Comparison of ENCODE assay signal across 21 cellular contexts in the genomic region with DNA sequence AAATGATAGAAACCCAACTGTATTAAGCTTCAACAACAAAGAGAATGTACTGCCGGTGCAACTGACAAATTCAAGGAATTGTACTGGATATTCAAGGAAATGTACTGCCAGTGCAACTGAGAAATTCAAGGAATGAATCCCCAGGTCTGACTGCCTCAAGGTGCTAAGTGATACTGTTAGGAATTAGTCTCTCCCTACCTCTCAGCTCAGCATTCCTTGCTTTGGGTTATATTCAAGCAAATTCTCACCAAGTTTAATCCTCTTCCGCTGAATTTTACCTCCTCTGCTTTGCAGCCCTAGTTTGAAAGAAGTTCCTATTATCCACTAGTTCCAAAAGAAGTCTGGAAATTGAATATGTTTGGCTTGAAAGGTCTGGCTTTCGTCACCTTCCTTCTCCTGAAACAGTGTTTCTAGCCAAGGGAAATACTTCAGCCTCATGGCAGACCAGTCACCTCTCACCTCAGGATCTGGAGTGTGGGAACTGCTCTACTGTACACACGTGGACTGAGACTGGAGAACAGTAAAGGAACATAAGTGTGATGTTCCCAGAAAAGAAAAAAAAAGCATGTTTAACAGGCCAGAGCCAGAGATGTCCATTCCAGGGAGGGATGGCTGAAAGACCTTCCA.
"Had no signal": no experiment of that assay in that cellular context is flagged by ENCODE, and none has a peak within 500 bp of the region (broad histone marks: within the 10 kb centered on the region; RNA-seq: fewer than 3 reads in every experiment).

No MANE protein-coding gene starts in this region.

- H3K27me3 Mint-ChIP-seq: activated CD4-positive, alpha-beta memory T cell treated with anti-CD3 and anti-CD28 coated beads, Interleukin-2, amount 10 ng/mL, durations not matched to agents 7 days and 5 days; activated naive CD4-positive, alpha-beta T cell treated with anti-CD3 and anti-CD28 coated beads, Interleukin-2, amount 10 ng/mL, durations not matched to agents 7 days and 5 days; naive thymus-derived CD4-positive, alpha-beta T cell had no signal

- H3K27ac Mint-ChIP-seq: activated CD4-positive, alpha-beta memory T cell treated with anti-CD3 and anti-CD28 coated beads, Interleukin-2, amount 10 ng/mL, durations not matched to agents 7 days and 5 days; activated naive CD4-positive, alpha-beta T cell treated with anti-CD3 and anti-CD28 coated beads, Interleukin-2, amount 10 ng/mL, durations not matched to agents 7 days and 5 days; activated T-cell treated with anti-CD3 and anti-CD28 coated beads, Interleukin-2, amount 50 U/mL, for 72 hours; naive thymus-derived CD4-positive, alpha-beta T cell; T-helper 1 cell treated with Interleukin-12 subunit alpha and Interleukin-12 subunit beta and Interleukin-4 antibody, amounts not matched to agents 30 μg/mL and 1 μg/mL, for 36 hours had no signal

- ATAC-seq: activated T-cell treated with anti-CD3 and anti-CD28 coated beads, Interleukin-2, amount 50 U/mL, for 72 hours; esophagus mucosa; left colon; lower lobe of right lung; naive thymus-derived CD4-positive, alpha-beta T cell had no signal

- H3K4me1 Mint-ChIP-seq: activated CD4-positive, alpha-beta memory T cell treated with anti-CD3 and anti-CD28 coated beads, Interleukin-2, amount 10 ng/mL, durations not matched to agents 7 days and 5 days; activated naive CD4-positive, alpha-beta T cell treated with anti-CD3 and anti-CD28 coated beads, Interleukin-2, amount 10 ng/mL, durations not matched to agents 7 days and 5 days had no signal

- H3K27ac ChIP-seq: lower lobe of right lung, ovary, prostate gland, thoracic aorta had no signal

- H3K9me3 ChIP-seq: prostate gland had no signal

- H3K4me3 Mint-ChIP-seq: activated CD4-positive, alpha-beta memory T cell treated with anti-CD3 and anti-CD28 coated beads, Interleukin-2, amount 10 ng/mL, durations not matched to agents 7 days and 5 days; activated naive CD4-positive, alpha-beta T cell treated with anti-CD3 and anti-CD28 coated beads, Interleukin-2, amount 10 ng/mL, durations not matched to agents 7 days and 5 days; activated T-cell treated with anti-CD3 and anti-CD28 coated beads, Interleukin-2, amount 50 U/mL, for 72 hours; naive thymus-derived CD4-positive, alpha-beta T cell; T-helper 1 cell treated with Interleukin-12 subunit alpha and Interleukin-12 subunit beta and Interleukin-4 antibody, amounts not matched to agents 30 μg/mL and 1 μg/mL, for 36 hours had no signal

- H3K4me1 ChIP-seq: lower lobe of right lung, prostate gland had no signal

- H3K36me3 Mint-ChIP-seq: activated naive CD4-positive, alpha-beta T cell treated with anti-CD3 and anti-CD28 coated beads, Interleukin-2, amount 10 ng/mL, durations not matched to agents 7 days and 5 days had no signal

- H3K4me3 ChIP-seq: lower lobe of right lung, ovary, prostate gland, thoracic aorta had no signal

- H3K36me3 ChIP-seq: lower lobe of right lung, ovary, prostate gland, thoracic aorta had no signal

- DNase-seq: activated CD4-positive, alpha-beta memory T cell treated with anti-CD3 and anti-CD28 coated beads, Interleukin-2, amount 10 ng/mL, durations not matched to agents 7 days and 5 days; activated CD4-positive, alpha-beta T cell treated with anti-CD3 and anti-CD28 coated beads for 4 hours; activated CD4-positive, CD25-positive, alpha-beta regulatory T cell; activated effector memory CD4-positive, alpha-beta T cell treated with anti-CD3 and anti-CD28 coated beads, Interleukin-2, amount 50 U/mL, for 16 hours; activated naive CD4-positive, alpha-beta T cell treated with anti-CD3 and anti-CD28 coated beads, Interleukin-2, amount 10 ng/mL, durations not matched to agents 7 days and 5 days; activated T-cell treated with anti-CD3 and anti-CD28 coated beads, Interleukin-2, amount 50 U/mL, for 72 hours; amygdala; caudate nucleus; dermis blood vessel endothelial cell; effector memory CD4-positive, alpha-beta T cell; left colon; lower lobe of right lung; naive thymus-derived CD4-positive, alpha-beta T cell; ovary; right cardiac atrium; stimulated activated CD4-positive, alpha-beta T cell treated with anti-CD3 and anti-CD28 coated beads, Interleukin-4, amount 100 ng/mL, for 24 hours; stimulated activated naive CD4-positive, alpha-beta T cell treated with Interleukin-2 at 50 U/mL for 16 hours had no signal

- H3K27me3 ChIP-seq: ovary had no signal
